Comparison of ENCODE assay signal across 2 cellular contexts in the genomic region with DNA sequence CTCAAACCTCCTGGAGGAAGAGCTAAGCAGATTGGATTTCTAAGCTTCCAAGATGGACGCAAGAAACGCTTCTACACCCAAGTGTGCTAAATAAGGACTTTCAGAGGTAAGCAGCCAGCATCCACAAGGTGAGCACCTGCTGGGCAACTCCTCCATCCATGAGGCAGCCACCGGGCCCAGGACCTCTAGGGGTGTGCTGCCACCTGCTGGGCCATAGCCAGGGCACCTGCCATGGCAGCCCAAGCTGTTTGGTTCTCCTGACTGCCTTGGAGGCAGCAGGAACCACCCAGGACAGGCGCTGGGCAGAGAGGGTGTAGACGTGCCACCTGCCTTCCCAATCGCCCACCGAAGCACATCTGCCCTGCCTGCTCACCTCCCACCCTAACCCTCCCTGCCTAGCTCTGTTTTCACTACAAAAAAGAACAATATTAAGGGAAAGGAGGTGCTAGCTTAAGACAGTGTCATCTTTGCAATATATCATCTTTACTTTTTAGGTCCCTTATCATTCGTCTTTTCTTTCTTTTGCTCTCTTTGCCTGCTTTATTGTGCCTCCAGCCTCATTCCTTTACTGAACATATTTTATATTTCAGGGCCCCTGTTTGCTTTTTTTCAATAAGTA.
TF ChIP-seq lines count a peak whose summit lies in the region.

No MANE protein-coding gene starts in this region.

TF ChIP-seq in HCT116, 20 proteins besides CTCF, POLR2A, EP300 and RAD21:
- TF ChIP-seq, protein P1, sequence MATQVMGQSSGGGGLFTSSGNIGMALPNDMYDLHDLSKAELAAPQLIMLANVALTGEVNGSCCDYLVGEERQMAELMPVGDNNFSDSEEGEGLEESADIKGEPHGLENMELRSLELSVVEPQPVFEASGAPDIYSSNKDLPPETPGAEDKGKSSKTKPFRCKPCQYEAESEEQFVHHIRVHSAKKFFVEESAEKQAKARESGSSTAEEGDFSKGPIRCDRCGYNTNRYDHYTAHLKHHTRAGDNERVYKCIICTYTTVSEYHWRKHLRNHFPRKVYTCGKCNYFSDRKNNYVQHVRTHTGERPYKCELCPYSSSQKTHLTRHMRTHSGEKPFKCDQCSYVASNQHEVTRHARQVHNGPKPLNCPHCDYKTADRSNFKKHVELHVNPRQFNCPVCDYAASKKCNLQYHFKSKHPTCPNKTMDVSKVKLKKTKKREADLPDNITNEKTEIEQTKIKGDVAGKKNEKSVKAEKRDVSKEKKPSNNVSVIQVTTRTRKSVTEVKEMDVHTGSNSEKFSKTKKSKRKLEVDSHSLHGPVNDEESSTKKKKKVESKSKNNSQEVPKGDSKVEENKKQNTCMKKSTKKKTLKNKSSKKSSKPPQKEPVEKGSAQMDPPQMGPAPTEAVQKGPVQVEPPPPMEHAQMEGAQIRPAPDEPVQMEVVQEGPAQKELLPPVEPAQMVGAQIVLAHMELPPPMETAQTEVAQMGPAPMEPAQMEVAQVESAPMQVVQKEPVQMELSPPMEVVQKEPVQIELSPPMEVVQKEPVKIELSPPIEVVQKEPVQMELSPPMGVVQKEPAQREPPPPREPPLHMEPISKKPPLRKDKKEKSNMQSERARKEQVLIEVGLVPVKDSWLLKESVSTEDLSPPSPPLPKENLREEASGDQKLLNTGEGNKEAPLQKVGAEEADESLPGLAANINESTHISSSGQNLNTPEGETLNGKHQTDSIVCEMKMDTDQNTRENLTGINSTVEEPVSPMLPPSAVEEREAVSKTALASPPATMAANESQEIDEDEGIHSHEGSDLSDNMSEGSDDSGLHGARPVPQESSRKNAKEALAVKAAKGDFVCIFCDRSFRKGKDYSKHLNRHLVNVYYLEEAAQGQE (IDR thresholded peaks at IDR 0.05; ENCODE audit: low read depth) = no peak
- TF ChIP-seq EGR1 (IDR thresholded peaks at IDR 0.05; ENCODE audit: low read depth) (no peak), YY1 (IDR thresholded peaks at IDR 0.05; ENCODE audit: extremely low read depth, insufficient replicate concordance, low read depth, low read length) (peak; percentile 34)
- TF ChIP-seq, protein P2, sequence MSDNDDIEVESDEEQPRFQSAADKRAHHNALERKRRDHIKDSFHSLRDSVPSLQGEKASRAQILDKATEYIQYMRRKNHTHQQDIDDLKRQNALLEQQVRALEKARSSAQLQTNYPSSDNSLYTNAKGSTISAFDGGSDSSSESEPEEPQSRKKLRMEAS (IDR thresholded peaks at IDR 0.05) = peak; percentile 37
TF ChIP-seq in HCT116: peak in this region for 2.

TF ChIP-seq in neural cell, 6 proteins besides CTCF, POLR2A, EP300 and RAD21:
- TF ChIP-seq MXI1 (conservative IDR thresholded peaks at IDR 0.05; ENCODE audit: poor library complexity, severe bottlenecking) = no peak
- TF ChIP-seq, protein P1 (IDR thresholded peaks at IDR 0.05; ENCODE audit: borderline replicate concordance) = no peak
- no peak for TF ChIP-seq POLR2AphosphoS5 (IDR thresholded peaks at IDR 0.05)
- TF ChIP-seq EZH2 (IDR thresholded peaks at IDR 0.05; ENCODE audit: borderline replicate concordance, insufficient read depth, low read length, poor library complexity, severe bottlenecking) = no peak
- TF ChIP-seq SMC3 (conservative IDR thresholded peaks at IDR 0.05; ENCODE audit: poor library complexity) = peak; percentile 56
- TF ChIP-seq TAF1 (IDR thresholded peaks at IDR 0.05; ENCODE audit: low read depth) = no peak
